12 cellular contexts compared by ENCODE assay signal in the genomic region with DNA sequence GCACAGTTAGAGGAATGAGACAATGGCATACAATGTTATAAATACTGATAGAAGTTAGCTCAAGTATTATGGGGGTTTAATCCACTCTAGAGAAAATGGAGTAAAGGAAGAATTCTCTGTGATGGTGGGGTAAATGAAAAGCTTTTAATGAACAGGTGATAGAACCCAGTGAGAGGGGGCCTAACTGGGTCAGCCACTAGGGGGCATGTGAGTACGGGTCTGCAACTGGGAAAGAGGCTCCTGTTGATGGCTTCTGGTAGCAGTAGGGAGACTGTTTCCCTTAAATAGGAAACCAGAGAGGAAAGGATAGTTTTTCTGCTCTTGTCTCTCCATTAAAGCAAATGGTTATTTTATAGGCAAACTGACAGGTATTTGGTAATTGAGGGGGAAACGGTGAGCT.
DNase-seq lines count a peak whose midpoint lies in the region; ATAC-seq and TF ChIP-seq lines count a peak whose summit lies in the region.
"Had no signal": no experiment of that assay in that cellular context is flagged by ENCODE, and none has a peak within 500 bp of the region (broad histone marks: within the 10 kb centered on the region; RNA-seq: fewer than 3 reads in every experiment).

No MANE protein-coding gene starts in this region.

- H2BK5ac ChIP-seq in mesendoderm (ENCODE audit: low read length), result no peak overlapping the region

- no peak overlapping the region for H3K18ac ChIP-seq in mesendoderm (ENCODE audit: low read length)

- H3K4me1 ChIP-seq in mesendoderm (ENCODE audit: control insufficient read depth, low read depth, low read length), result no peaks in the 10 kb centered on the region
- H3K4me1 ChIP-seq: breast epithelium had no signal

- no CpG with 5 or more reads among the region's 2 CpGs for WGBS in mesendoderm (ENCODE audit: extremely low coverage, insufficient coverage, low lambda C conversion rate)

- peak; percentile 48 for TF ChIP-seq CTCF in activated CD8-positive, alpha-beta T cell treated with anti-CD3 and anti-CD28 coated beads for 36 hours (IDR thresholded peaks at IDR 0.05)

- H4K5ac ChIP-seq in mesendoderm (ENCODE audit: low read length), result no peak overlapping the region

- no peak overlapping the region for H2BK15ac ChIP-seq in mesendoderm (replicated peaks; ENCODE audit: low read depth)

- no peak overlapping the region for H3K9ac ChIP-seq in mesendoderm (ENCODE audit: low read length)

- DNase-seq in NOMO-1 treated with dmso at 0.1 percent for 144 hours (lab: John Stamatoyannopoulos, UW; ENCODE audit: unreplicated experiment), result peak; percentile 0
- DNase-seq in NOMO-1 (lab: John Stamatoyannopoulos, UW; ENCODE audit: unreplicated experiment in 2 of 2), result no peak
- peak; percentile 16 for DNase-seq in HEK293T (ENCODE audit: extremely low spot score)
- DNase-seq in activated CD8-positive, alpha-beta T cell treated with anti-CD3 and anti-CD28 coated beads for 36 hours, result peak; percentile 39
- peak; percentile 34 for DNase-seq in mesendoderm
- DNase-seq in Right ventricle myocardium inferior (ENCODE audit: missing footprints), result no peak
- DNase-seq: activated CD4-positive, CD25-positive, alpha-beta regulatory T cell treated with anti-CD3 and anti-CD28 coated beads, Interleukin-2, amount 50 U/mL, for 72 hours had no signal

- no peaks in the 10 kb centered on the region for H3K36me3 ChIP-seq in mesendoderm (ENCODE audit: control insufficient read depth, insufficient read depth, low read length)
- H3K36me3 ChIP-seq: breast epithelium had no signal

- no peak overlapping the region for H3K4ac ChIP-seq in mesendoderm (ENCODE audit: low read depth, low read length)

- H2AK5ac ChIP-seq in mesendoderm (ENCODE audit: low read length), result no peak overlapping the region

- no peaks in the 10 kb centered on the region for H3K79me2 ChIP-seq in mesendoderm (ENCODE audit: control insufficient read depth, insufficient read depth, low read length)

- no peak for ATAC-seq in activated CD8-positive, alpha-beta T cell treated with anti-CD3 and anti-CD28 coated beads for 36 hours
- ATAC-seq in GM18909 (IDR thresholded peaks at IDR 0.05; ENCODE audit: poor library complexity, unreplicated experiment) (no peak), Right ventricle myocardium inferior (no peak), HG03025 (IDR thresholded peaks at IDR 0.05; ENCODE audit: low FRiP score, unreplicated experiment) (no peak)

- no peaks in the 10 kb centered on the region for H3K9me3 Mint-ChIP-seq in activated CD8-positive, alpha-beta T cell treated with anti-CD3 and anti-CD28 coated beads for 36 hours
- H3K9me3 Mint-ChIP-seq: stimulated activated naive CD8-positive, alpha-beta T cell treated with anti-CD3 and anti-CD28 coated beads, Interleukin-15, Interleukin-2, amounts not matched to agents 100 ng/mL and 50 ng/mL, for 24 hours had no signal

- CTCF ChIA-PET in HEK293T (lab: Yijun Ruan, JAX), result interaction anchor here (0.6 kb wide), 2 partner anchors 39 to 860 kb away, joined by 3 read pairs; no protein-coding TSS in a partner anchor
- CTCF ChIA-PET in activated CD8-positive, alpha-beta T cell treated with anti-CD3 and anti-CD28 coated beads for 36 hours (lab: Charles Lee), result interaction anchor here (0.6 to 1.5 kb wide), 6 partner anchors 11 to 149 kb away, joined by 3 to 4 read pairs (median 4); no protein-coding TSS in a partner anchor

- peaks cover 1% of the 10 kb centered on the region for H3K27me3 Mint-ChIP-seq in activated CD8-positive, alpha-beta T cell treated with anti-CD3 and anti-CD28 coated beads for 36 hours
- H3K27me3 Mint-ChIP-seq: stimulated activated naive CD8-positive, alpha-beta T cell treated with anti-CD3 and anti-CD28 coated beads, Interleukin-15, Interleukin-2, amounts not matched to agents 100 ng/mL and 50 ng/mL, for 24 hours had no signal

- H4K8ac ChIP-seq in mesendoderm (ENCODE audit: low read depth, low read length), result no peak overlapping the region

- no peaks in the 10 kb centered on the region for H3K4me1 Mint-ChIP-seq in activated CD8-positive, alpha-beta T cell treated with anti-CD3 and anti-CD28 coated beads for 36 hours (ENCODE audit: low read depth)

- no peaks in the 10 kb centered on the region for H3K79me1 ChIP-seq in mesendoderm (ENCODE audit: low read length)

- H3K4me3 ChIP-seq in mesendoderm (ENCODE audit: low read length), result no peak overlapping the region
- H3K4me3 ChIP-seq: breast epithelium, smooth muscle cell had no signal

- H3K27ac Mint-ChIP-seq in activated CD8-positive, alpha-beta T cell treated with anti-CD3 and anti-CD28 coated beads for 36 hours, result no peak overlapping the region
- H3K27ac Mint-ChIP-seq: stimulated activated naive CD8-positive, alpha-beta T cell treated with anti-CD3 and anti-CD28 coated beads, Interleukin-15, Interleukin-2, amounts not matched to agents 100 ng/mL and 50 ng/mL, for 24 hours had no signal

- intact Hi-C loops in activated CD8-positive, alpha-beta T cell treated with anti-CD3 and anti-CD28 coated beads for 36 hours (cut with micrococcal nuclease), result no loop called here
- intact Hi-C loops in Right ventricle myocardium inferior (cut with DNase I), result no loop called here

- POLR2A ChIA-PET in HEK293T (lab: Yijun Ruan, JAX), result no interaction called here
- POLR2A ChIA-PET in activated CD8-positive, alpha-beta T cell treated with anti-CD3 and anti-CD28 coated beads for 36 hours (lab: Charles Lee), result no interaction called here

- H3K4me2 ChIP-seq in mesendoderm (ENCODE audit: low read length), result no peak overlapping the region
- H3K4me2 ChIP-seq: smooth muscle cell had no signal

- H3K27ac ChIP-seq in mesendoderm (ENCODE audit: low read depth, low read length), result no peak overlapping the region
- H3K27ac ChIP-seq: breast epithelium had no signal

- no peak overlapping the region for H3K56ac ChIP-seq in mesendoderm (ENCODE audit: low read length)

- H2BK120ac ChIP-seq in mesendoderm (ENCODE audit: low read depth, low read length), result no peak overlapping the region

- no peak overlapping the region for H3K23ac ChIP-seq in mesendoderm (ENCODE audit: low read length)

- H3K27me3 ChIP-seq in mesendoderm (ENCODE audit: insufficient read depth, low read length, poor library complexity), result no peaks in the 10 kb centered on the region

- no peaks in the 10 kb centered on the region for H3K36me3 Mint-ChIP-seq in activated CD8-positive, alpha-beta T cell treated with anti-CD3 and anti-CD28 coated beads for 36 hours (ENCODE audit: low read depth)

- H3K4me3 Mint-ChIP-seq in activated CD8-positive, alpha-beta T cell treated with anti-CD3 and anti-CD28 coated beads for 36 hours, result no peak overlapping the region
- H3K4me3 Mint-ChIP-seq: stimulated activated naive CD8-positive, alpha-beta T cell treated with anti-CD3 and anti-CD28 coated beads, Interleukin-15, Interleukin-2, amounts not matched to agents 100 ng/mL and 50 ng/mL, for 24 hours had no signal

TF ChIP-seq in HEK293T, 16 proteins besides CTCF, POLR2A, EP300 and RAD21:
- TF ChIP-seq ELF4 (IDR thresholded peaks at IDR 0.05) (no peak), TARDBP (IDR thresholded peaks at IDR 0.05) (no peak), FOXA1 (IDR thresholded peaks at IDR 0.05) (no peak), FOXM1 (IDR thresholded peaks at IDR 0.05; ENCODE audit: borderline replicate concordance) (no peak), CTBP1 (IDR thresholded peaks at IDR 0.05; ENCODE audit: borderline replicate concordance) (no peak), SP1 (IDR thresholded peaks at IDR 0.05) (no peak), HDGF (IDR thresholded peaks at IDR 0.05; ENCODE audit: borderline replicate concordance) (no peak), ARNT (IDR thresholded peaks at IDR 0.05) (no peak), L3MBTL2 (conservative IDR thresholded peaks at IDR 0.05) (no peak), NFRKB (IDR thresholded peaks at IDR 0.05) (no peak), SUZ12 (IDR thresholded peaks at IDR 0.05) (no peak), FOXK2 (IDR thresholded peaks at IDR 0.05) (no peak), LEF1 (IDR thresholded peaks at IDR 0.05; ENCODE audit: borderline replicate concordance) (no peak), BHLHE40 (IDR thresholded peaks at IDR 0.05; ENCODE audit: borderline replicate concordance) (no peak), ZNF384 (IDR thresholded peaks at IDR 0.05) (no peak)
- TF ChIP-seq, protein P1, sequence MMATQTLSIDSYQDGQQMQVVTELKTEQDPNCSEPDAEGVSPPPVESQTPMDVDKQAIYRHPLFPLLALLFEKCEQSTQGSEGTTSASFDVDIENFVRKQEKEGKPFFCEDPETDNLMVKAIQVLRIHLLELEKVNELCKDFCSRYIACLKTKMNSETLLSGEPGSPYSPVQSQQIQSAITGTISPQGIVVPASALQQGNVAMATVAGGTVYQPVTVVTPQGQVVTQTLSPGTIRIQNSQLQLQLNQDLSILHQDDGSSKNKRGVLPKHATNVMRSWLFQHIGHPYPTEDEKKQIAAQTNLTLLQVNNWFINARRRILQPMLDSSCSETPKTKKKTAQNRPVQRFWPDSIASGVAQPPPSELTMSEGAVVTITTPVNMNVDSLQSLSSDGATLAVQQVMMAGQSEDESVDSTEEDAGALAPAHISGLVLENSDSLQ (IDR thresholded peaks at IDR 0.05), result no peak

Comparison
In these comparisons a context has a peak if more than half of its experiments do, and no peak if none do; other contexts are left out.
1. DNase-seq: peak in NOMO-1 treated with dmso at 0.1 percent for 144 hours (single experiment), HEK293T (single experiment), activated CD8-positive, alpha-beta T cell treated with anti-CD3 and anti-CD28 coated beads for 36 hours (single experiment) and mesendoderm (single experiment); none in NOMO-1 (0 of 2) and Right ventricle myocardium inferior (single experiment).